In genomic region chr7:44283381-44284211, GRCh38 we compare ENCODE assay signal across 12 cellular contexts. TPM values are rescaled to one million over a fixed set of nuclear protein-coding genes. Genes with fewer than 3 reads are reported as not detected.
A peak's percentile ranks its signal among the peaks of the same experiment; 100 is the strongest.
DNase-seq lines count a peak whose midpoint lies in the region; TF ChIP-seq lines count a peak whose summit lies in the region.
"Had no signal": no experiment of that assay in that cellular context is flagged by ENCODE, and none has a peak within 500 bp of the region (broad histone marks: within the 10 kb centered on the region; RNA-seq: fewer than 3 reads in every experiment).

No MANE protein-coding gene starts in this region.

- H3K4me3 Mint-ChIP-seq in activated CD4-positive, alpha-beta T cell treated with anti-CD3 and anti-CD28 coated beads, Interleukin-2, amount 10 ng/mL, durations not matched to agents 7 days and 5 days, result no peak overlapping the region
- no peak overlapping the region for H3K4me3 Mint-ChIP-seq in mesothelial cell of epicardium
- H3K4me3 Mint-ChIP-seq: activated B cell treated with CpG ODN at 0.5 μM for 24 hours; central memory CD8-positive, alpha-beta T cell had no signal

- no peak for TF ChIP-seq CTCF in coronary artery (IDR thresholded peaks at IDR 0.05)
- TF ChIP-seq CTCF in mesothelial cell of epicardium (IDR thresholded peaks at IDR 0.05; ENCODE audit: unreplicated experiment), result no peak
- TF ChIP-seq CTCF in suprapubic skin (IDR thresholded peaks at IDR 0.05), result no peak

- peak; percentile 1 for DNase-seq in activated CD4-positive, alpha-beta T cell treated with anti-CD3 and anti-CD28 coated beads for 48 hours
- no peak for DNase-seq in activated CD4-positive, alpha-beta T cell treated with anti-CD3 and anti-CD28 coated beads, Interleukin-2, amount 10 ng/mL, durations not matched to agents 7 days and 5 days
- DNase-seq in coronary artery (ENCODE audit: low spot score), result peak; percentile 55
- peak; percentile 12 to 34 for DNase-seq in mesothelial cell of epicardium (ENCODE audit: low spot score in 2 of 2, unreplicated experiment in 2 of 2)
- DNase-seq in suprapubic skin (ENCODE audit: low spot score in 2 of 2), result peak; percentile 39 to 63
- no peak for DNase-seq in RPMI8226
- DNase-seq in anterior cingulate cortex (lab: John Stamatoyannopoulos, UW), result no peak
- no peak for DNase-seq in effector CD8-positive, alpha-beta T cell (lab: John Stamatoyannopoulos, UW)
- DNase-seq: mesenchymal stem cell had no signal

- no peaks in the 10 kb centered on the region for H3K36me3 ChIP-seq in suprapubic skin

- POLR2A ChIA-PET in activated CD4-positive, alpha-beta T cell treated with anti-CD3 and anti-CD28 coated beads, Interleukin-2, amount 10 ng/mL, durations not matched to agents 7 days and 5 days (lab: Charles Lee), result no interaction called here

- no peaks in the 10 kb centered on the region for H3K27me3 Mint-ChIP-seq in activated CD4-positive, alpha-beta T cell treated with anti-CD3 and anti-CD28 coated beads, Interleukin-2, amount 10 ng/mL, durations not matched to agents 7 days and 5 days
- H3K27me3 Mint-ChIP-seq in mesothelial cell of epicardium (ENCODE audit: low read depth), result no peaks in the 10 kb centered on the region
- H3K27me3 Mint-ChIP-seq: activated B cell treated with CpG ODN at 0.5 μM for 24 hours; central memory CD8-positive, alpha-beta T cell had no signal

- WGBS in suprapubic skin, result 92% methylated on average over 15 of the region's 15 CpGs

- no peak for TF ChIP-seq EP300 in suprapubic skin (IDR thresholded peaks at IDR 0.05)

- H3K27ac ChIP-seq in coronary artery (no peak overlapping the region), suprapubic skin (no peak overlapping the region)
- H3K27ac ChIP-seq: A549 had no signal

- no peak for TF ChIP-seq POLR2A in suprapubic skin (IDR thresholded peaks at IDR 0.05)

- no peaks in the 10 kb centered on the region for H3K36me3 Mint-ChIP-seq in activated CD4-positive, alpha-beta T cell treated with anti-CD3 and anti-CD28 coated beads, Interleukin-2, amount 10 ng/mL, durations not matched to agents 7 days and 5 days (ENCODE audit: low read depth)
- H3K36me3 Mint-ChIP-seq in mesothelial cell of epicardium, result no peaks in the 10 kb centered on the region

- H3K4me3 ChIP-seq in coronary artery, result no peak overlapping the region
- H3K4me3 ChIP-seq in suprapubic skin, result no peak overlapping the region
- H3K4me3 ChIP-seq: A549 had no signal

- no peaks in the 10 kb centered on the region for H3K9me3 ChIP-seq in suprapubic skin
- H3K9me3 ChIP-seq: A549 had no signal

- no peaks in the 10 kb centered on the region for H3K9me3 Mint-ChIP-seq in activated CD4-positive, alpha-beta T cell treated with anti-CD3 and anti-CD28 coated beads, Interleukin-2, amount 10 ng/mL, durations not matched to agents 7 days and 5 days
- H3K9me3 Mint-ChIP-seq in mesothelial cell of epicardium, result no peaks in the 10 kb centered on the region
- H3K9me3 Mint-ChIP-seq: activated B cell treated with CpG ODN at 0.5 μM for 24 hours; central memory CD8-positive, alpha-beta T cell had no signal

- H3K4me1 ChIP-seq in suprapubic skin, result no peaks in the 10 kb centered on the region
- H3K4me1 ChIP-seq: A549 had no signal

- H3K27ac Mint-ChIP-seq in activated CD4-positive, alpha-beta T cell treated with anti-CD3 and anti-CD28 coated beads, Interleukin-2, amount 10 ng/mL, durations not matched to agents 7 days and 5 days, result no peak overlapping the region
- H3K27ac Mint-ChIP-seq in mesothelial cell of epicardium, result no peak overlapping the region
- H3K27ac Mint-ChIP-seq: activated B cell treated with CpG ODN at 0.5 μM for 24 hours had no signal

- no peaks in the 10 kb centered on the region for H3K27me3 ChIP-seq in suprapubic skin

- no peaks in the 10 kb centered on the region for H3K4me1 Mint-ChIP-seq in activated CD4-positive, alpha-beta T cell treated with anti-CD3 and anti-CD28 coated beads, Interleukin-2, amount 10 ng/mL, durations not matched to agents 7 days and 5 days
- H3K4me1 Mint-ChIP-seq in mesothelial cell of epicardium, result no peaks in the 10 kb centered on the region
- H3K4me1 Mint-ChIP-seq: central memory CD8-positive, alpha-beta T cell had no signal

- CTCF ChIA-PET in activated CD4-positive, alpha-beta T cell treated with anti-CD3 and anti-CD28 coated beads, Interleukin-2, amount 10 ng/mL, durations not matched to agents 7 days and 5 days (lab: Charles Lee), result no interaction called here

RNA-seq across cellular contexts. Expression of gene CAMK2B, which starts 41.8 kb away (rescaled TPM):
- total RNA-seq in activated CD4-positive, alpha-beta T cell treated with anti-CD3 and anti-CD28 coated beads, Interleukin-2, amount 10 ng/mL, durations not matched to agents 7 days and 5 days, result not detected
- total RNA-seq in mesothelial cell of epicardium (1.8 to 1.9 TPM (median 1.9 TPM) in 3 replicates), suprapubic skin (1 to 10 TPM in 2 of 4 donors, under 1 TPM in 2; 0.89 to 5.1 (median 1.2) TPM)

Comparison
In these comparisons a context has a peak if more than half of its experiments do, and no peak if none do; other contexts are left out.
1. DNase-seq: peak in activated CD4-positive, alpha-beta T cell treated with anti-CD3 and anti-CD28 coated beads for 48 hours (single experiment), coronary artery (single experiment), mesothelial cell of epicardium (2 of 2) and suprapubic skin (2 of 2); none in activated CD4-positive, alpha-beta T cell treated with anti-CD3 and anti-CD28 coated beads, Interleukin-2, amount 10 ng/mL, durations not matched to agents 7 days and 5 days (single experiment), RPMI8226 (single experiment), anterior cingulate cortex (0 of 58) and effector CD8-positive, alpha-beta T cell (single experiment).